In the genomic region with DNA sequence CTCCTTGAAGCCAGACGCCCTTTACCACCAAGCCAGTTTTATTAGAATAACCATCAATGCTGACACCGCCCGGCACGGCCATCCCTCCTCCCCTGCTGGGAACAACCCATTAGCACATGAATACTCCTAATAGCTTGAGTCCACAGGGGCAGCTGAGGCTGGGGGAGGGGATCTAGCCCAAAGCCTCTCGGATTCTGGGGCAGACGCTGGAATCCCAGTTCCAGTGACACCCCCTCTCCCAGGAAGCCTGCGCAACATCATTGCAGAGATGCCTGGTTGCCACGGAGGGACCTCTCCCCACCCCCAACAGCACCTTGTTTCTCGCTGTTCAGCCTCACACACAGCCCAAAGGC, we compare ENCODE assay signal across 8 cellular contexts. TPM values are rescaled to one million over a fixed set of nuclear protein-coding genes. Genes with fewer than 3 reads are reported as not detected.
DNase-seq lines count a peak whose midpoint lies in the region; TF ChIP-seq lines count a peak whose summit lies in the region.

No MANE protein-coding gene starts in this region.

- no peaks in the 10 kb centered on the region for H3F3A ChIP-seq in Loucy (ENCODE audit: low read depth)

- no peaks in the 10 kb centered on the region for H3K36me3 Mint-ChIP-seq in nephron progenitor cell (ENCODE audit: low read depth)

- intact Hi-C loops in dorsolateral prefrontal cortex (cut with DNase I): loop anchor here (1.0 to 10.0 kb wide), 8 partner anchors 57 to 699 kb away; a partner anchor contains a TSS
- intact Hi-C loops in prostate gland (cut with DNase I): loop anchor here (2.0 kb wide), 1 partner anchor 187 kb away; no protein-coding TSS in a partner anchor
- intact Hi-C loops in esophagus muscularis mucosa (cut with DNase I): loop anchor here (10.0 kb wide), 1 partner anchor 191 kb away; no protein-coding TSS in a partner anchor

- TF ChIP-seq CTCF in Loucy (conservative IDR thresholded peaks at IDR 0.05; ENCODE audit: low read length) (no peak), dorsolateral prefrontal cortex (IDR thresholded peaks at IDR 0.05 in 54 of 56, conservative IDR thresholded peaks at IDR 0.05 in 2 of 56; ENCODE audit: low read depth in 1 of 56, partially characterized antibody in 56 of 56) (no peak), nephron progenitor cell (IDR thresholded peaks at IDR 0.05) (no peak), prostate gland (IDR thresholded peaks at IDR 0.05) (no peak), esophagus muscularis mucosa (IDR thresholded peaks at IDR 0.05) (no peak)

- H3K4me1 Mint-ChIP-seq in nephron progenitor cell: peaks cover 46% of the 10 kb centered on the region

- H3K27ac ChIP-seq in dorsolateral prefrontal cortex (peak overlapping the region in 46 of 59 donors; percentile 12 to 95 (median 84)), prostate gland (no peak overlapping the region), esophagus muscularis mucosa (replicated peaks in 1 of 4) (no peak overlapping the region)

- no peaks in the 10 kb centered on the region for H4K20me1 ChIP-seq in Loucy (ENCODE audit: insufficient read depth, low read length, poor library complexity, severe bottlenecking)

- H2AFZ ChIP-seq in Loucy (ENCODE audit: low read length): peak overlapping the region; percentile 99

- no peak for TF ChIP-seq POLR2A in prostate gland (IDR thresholded peaks at IDR 0.05)
- no peak for TF ChIP-seq POLR2A in esophagus muscularis mucosa (IDR thresholded peaks at IDR 0.05; ENCODE audit: low read depth)

- H3K9me2 ChIP-seq in Loucy (replicated peaks; ENCODE audit: low read depth, low read length): no peaks in the 10 kb centered on the region

- H3K79me2 ChIP-seq in Loucy (ENCODE audit: insufficient read depth, low read length): no peaks in the 10 kb centered on the region

- H3K9me3 Mint-ChIP-seq in nephron progenitor cell: no peaks in the 10 kb centered on the region

- WGBS in prostate gland: 17% methylated on average over 9 of the region's 9 CpGs
- WGBS in esophagus muscularis mucosa: 10% methylated on average over 9 of the region's 9 CpGs

- H3K27me3 ChIP-seq in Loucy (ENCODE audit: insufficient read depth, low read length, poor library complexity, severe bottlenecking) (no peaks in the 10 kb centered on the region), dorsolateral prefrontal cortex (peaks cover 0 to 14% (median 0%) of the 10 kb centered on the region in 45 donors), prostate gland (replicated peaks; ENCODE audit: insufficient read depth) (peaks cover 14% of the 10 kb centered on the region), esophagus muscularis mucosa (peaks cover 0 to 77% (median 38%) of the 10 kb centered on the region in 4 donors)

- H3K9ac ChIP-seq in Loucy (ENCODE audit: low read depth, low read length, poor library complexity, severe bottlenecking): peak overlapping the region; percentile 46

- H3K36me3 ChIP-seq in Loucy (ENCODE audit: insufficient read depth, low read length) (no peaks in the 10 kb centered on the region), prostate gland (no peaks in the 10 kb centered on the region), esophagus muscularis mucosa (no peaks in the 10 kb centered on the region)

- H3K9me3 ChIP-seq in Loucy (ENCODE audit: insufficient read depth, low read depth, low read length): no peaks in the 10 kb centered on the region
- H3K9me3 ChIP-seq in prostate gland: no peaks in the 10 kb centered on the region
- H3K9me3 ChIP-seq in esophagus muscularis mucosa: no peaks in the 10 kb centered on the region

- no peak overlapping the region for H3K27ac Mint-ChIP-seq in nephron progenitor cell

- DNase-seq in ELF-1 (ENCODE audit: low read depth, low spot score): peak; percentile 95
- no peak for DNase-seq in dorsolateral prefrontal cortex
- peak; percentile 26 for DNase-seq in nephron progenitor cell
- DNase-seq in prostate gland (ENCODE audit: low spot score): no peak
- DNase-seq in ureter (ENCODE audit: low spot score): no peak
- no peak for DNase-seq in esophagus muscularis mucosa (ENCODE audit: extremely low spot score)
- DNase-seq in putamen (ENCODE audit: low spot score): no peak

- H3K4me1 ChIP-seq in Loucy (ENCODE audit: insufficient read depth, low read length, poor library complexity, severe bottlenecking) (peaks cover 3% of the 10 kb centered on the region), prostate gland (replicated peaks) (peaks cover 3% of the 10 kb centered on the region), esophagus muscularis mucosa (peaks cover 13 to 41% (median 33%) of the 10 kb centered on the region in 4 donors)

- peak overlapping the region; percentile 79 for H3K4me2 ChIP-seq in Loucy (ENCODE audit: low read depth, low read length, poor library complexity, severe bottlenecking)

- H3K4me3 ChIP-seq in Loucy (ENCODE audit: low read length, poor library complexity, severe bottlenecking): peak overlapping the region; percentile 64
- H3K4me3 ChIP-seq in dorsolateral prefrontal cortex: peak overlapping the region in 44 of 59 donors; percentile 50 to 81 (median 70)
- no peak overlapping the region for H3K4me3 ChIP-seq in prostate gland
- peak overlapping the region in 2 of 4 donors; percentile 53 to 69 for H3K4me3 ChIP-seq in esophagus muscularis mucosa

- peaks cover 57% of the 10 kb centered on the region for H3K27me3 Mint-ChIP-seq in nephron progenitor cell (ENCODE audit: low read depth, poor library complexity)

- TF ChIP-seq EP300 in esophagus muscularis mucosa (IDR thresholded peaks at IDR 0.05): no peak

- H3K4me3 Mint-ChIP-seq in nephron progenitor cell: peak overlapping the region; percentile 64

RNA-seq across cellular contexts. Expression of a gene that starts 1.2 kb away (rescaled TPM):
- total RNA-seq in dorsolateral prefrontal cortex (100 to 1,000 TPM in 114 of 120 experiments, 10 to 100 TPM in 6; 54.7 to 233 (median 155) TPM), prostate gland (10 to 100 TPM in 1 of 2 donors, 1 to 10 TPM in 1; 2.9 to 10.2 TPM), ureter (1.7 TPM), esophagus muscularis mucosa (1 to 10 TPM in 2 of 4 donors, under 1 TPM in 1, not detected in 1; 0.83 to 2.2 (median 1.0) TPM)

Comparison
In these comparisons a context has a peak if more than half of its experiments do, and no peak if none do; other contexts are left out.
1. DNase-seq: peak in ELF-1 (single experiment) and nephron progenitor cell (single experiment); none in dorsolateral prefrontal cortex (0 of 10), prostate gland (single experiment), ureter (single experiment), esophagus muscularis mucosa (single experiment) and putamen (single experiment).
2. H3K4me3 ChIP-seq: peak in Loucy (single experiment) and dorsolateral prefrontal cortex (44 of 59); none in prostate gland (0 of 2).
3. H3K27ac ChIP-seq: peak in dorsolateral prefrontal cortex (46 of 59); none in prostate gland (0 of 2) and esophagus muscularis mucosa (0 of 4).
4. RNA of a gene that starts 1.2 kb away (total RNA-seq): 54.7 to 233 TPM in dorsolateral prefrontal cortex; 2.9 to 10.2 TPM in prostate gland, 1.7 TPM in ureter (single experiment) and 0.83 to 2.2 TPM in esophagus muscularis mucosa; every median in the first group is over 4 times any median in the second.